ENCODE assay signal across 1 cellular context in the genomic region with DNA sequence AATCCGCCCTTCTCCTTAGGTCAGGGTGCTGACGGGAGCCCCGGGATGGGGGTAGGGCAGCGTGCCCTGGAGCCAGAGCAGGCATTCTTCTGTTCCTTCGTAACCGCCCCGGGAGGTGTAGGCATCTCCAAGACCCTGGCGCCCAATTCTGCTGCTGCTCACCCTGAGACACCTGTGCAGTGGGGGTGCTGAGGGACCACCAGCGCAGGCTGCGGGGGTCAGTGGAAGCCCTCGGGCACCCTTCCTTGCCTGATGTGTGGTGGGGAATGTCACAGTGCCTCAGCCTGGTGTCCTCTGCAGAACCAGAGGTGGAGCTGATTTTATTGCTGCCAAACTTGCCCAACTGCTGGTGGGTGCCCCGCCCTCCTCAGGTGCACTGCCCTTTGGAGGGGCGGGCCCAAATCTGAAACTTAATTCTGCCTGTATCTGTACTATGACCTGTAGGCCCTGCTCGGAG.
TF ChIP-seq lines count a peak whose summit lies in the region.

No MANE protein-coding gene starts in this region.

TF ChIP-seq in GM23338, 12 proteins besides CTCF, POLR2A, EP300 and RAD21 (continued from another document):
- TF ChIP-seq, protein P1, sequence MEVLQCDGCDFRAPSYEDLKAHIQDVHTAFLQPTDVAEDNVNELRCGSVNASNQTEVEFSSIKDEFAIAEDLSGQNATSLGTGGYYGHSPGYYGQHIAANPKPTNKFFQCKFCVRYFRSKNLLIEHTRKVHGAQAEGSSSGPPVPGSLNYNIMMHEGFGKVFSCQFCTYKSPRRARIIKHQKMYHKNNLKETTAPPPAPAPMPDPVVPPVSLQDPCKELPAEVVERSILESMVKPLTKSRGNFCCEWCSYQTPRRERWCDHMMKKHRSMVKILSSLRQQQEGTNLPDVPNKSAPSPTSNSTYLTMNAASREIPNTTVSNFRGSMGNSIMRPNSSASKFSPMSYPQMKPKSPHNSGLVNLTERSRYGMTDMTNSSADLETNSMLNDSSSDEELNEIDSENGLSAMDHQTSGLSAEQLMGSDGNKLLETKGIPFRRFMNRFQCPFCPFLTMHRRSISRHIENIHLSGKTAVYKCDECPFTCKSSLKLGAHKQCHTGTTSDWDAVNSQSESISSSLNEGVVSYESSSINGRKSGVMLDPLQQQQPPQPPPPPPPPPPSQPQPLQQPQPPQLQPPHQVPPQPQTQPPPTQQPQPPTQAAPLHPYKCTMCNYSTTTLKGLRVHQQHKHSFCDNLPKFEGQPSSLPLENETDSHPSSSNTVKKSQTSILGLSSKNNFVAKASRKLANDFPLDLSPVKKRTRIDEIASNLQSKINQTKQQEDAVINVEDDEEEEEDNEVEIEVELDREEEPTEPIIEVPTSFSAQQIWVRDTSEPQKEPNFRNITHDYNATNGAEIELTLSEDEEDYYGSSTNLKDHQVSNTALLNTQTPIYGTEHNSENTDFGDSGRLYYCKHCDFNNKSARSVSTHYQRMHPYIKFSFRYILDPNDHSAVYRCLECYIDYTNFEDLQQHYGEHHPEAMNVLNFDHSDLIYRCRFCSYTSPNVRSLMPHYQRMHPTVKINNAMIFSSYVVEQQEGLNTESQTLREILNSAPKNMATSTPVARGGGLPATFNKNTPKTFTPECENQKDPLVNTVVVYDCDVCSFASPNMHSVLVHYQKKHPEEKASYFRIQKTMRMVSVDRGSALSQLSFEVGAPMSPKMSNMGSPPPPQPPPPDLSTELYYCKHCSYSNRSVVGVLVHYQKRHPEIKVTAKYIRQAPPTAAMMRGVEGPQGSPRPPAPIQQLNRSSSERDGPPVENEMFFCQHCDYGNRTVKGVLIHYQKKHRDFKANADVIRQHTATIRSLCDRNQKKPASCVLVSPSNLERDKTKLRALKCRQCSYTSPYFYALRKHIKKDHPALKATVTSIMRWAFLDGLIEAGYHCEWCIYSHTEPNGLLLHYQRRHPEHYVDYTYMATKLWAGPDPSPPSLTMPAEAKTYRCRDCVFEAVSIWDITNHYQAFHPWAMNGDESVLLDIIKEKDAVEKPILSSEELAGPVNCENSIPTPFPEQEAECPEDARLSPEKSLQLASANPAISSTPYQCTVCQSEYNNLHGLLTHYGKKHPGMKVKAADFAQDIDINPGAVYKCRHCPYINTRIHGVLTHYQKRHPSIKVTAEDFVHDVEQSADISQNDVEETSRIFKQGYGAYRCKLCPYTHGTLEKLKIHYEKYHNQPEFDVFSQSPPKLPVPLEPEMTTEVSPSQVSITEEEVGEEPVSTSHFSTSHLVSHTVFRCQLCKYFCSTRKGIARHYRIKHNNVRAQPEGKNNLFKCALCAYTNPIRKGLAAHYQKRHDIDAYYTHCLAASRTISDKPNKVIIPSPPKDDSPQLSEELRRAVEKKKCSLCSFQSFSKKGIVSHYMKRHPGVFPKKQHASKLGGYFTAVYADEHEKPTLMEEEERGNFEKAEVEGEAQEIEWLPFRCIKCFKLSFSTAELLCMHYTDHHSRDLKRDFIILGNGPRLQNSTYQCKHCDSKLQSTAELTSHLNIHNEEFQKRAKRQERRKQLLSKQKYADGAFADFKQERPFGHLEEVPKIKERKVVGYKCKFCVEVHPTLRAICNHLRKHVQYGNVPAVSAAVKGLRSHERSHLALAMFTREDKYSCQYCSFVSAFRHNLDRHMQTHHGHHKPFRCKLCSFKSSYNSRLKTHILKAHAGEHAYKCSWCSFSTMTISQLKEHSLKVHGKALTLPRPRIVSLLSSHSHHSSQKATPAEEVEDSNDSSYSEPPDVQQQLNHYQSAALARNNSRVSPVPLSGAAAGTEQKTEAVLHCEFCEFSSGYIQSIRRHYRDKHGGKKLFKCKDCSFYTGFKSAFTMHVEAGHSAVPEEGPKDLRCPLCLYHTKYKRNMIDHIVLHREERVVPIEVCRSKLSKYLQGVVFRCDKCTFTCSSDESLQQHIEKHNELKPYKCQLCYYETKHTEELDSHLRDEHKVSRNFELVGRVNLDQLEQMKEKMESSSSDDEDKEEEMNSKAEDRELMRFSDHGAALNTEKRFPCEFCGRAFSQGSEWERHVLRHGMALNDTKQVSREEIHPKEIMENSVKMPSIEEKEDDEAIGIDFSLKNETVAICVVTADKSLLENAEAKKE (CRISPR knock-in tag; IDR thresholded peaks at IDR 0.05) = no peak
- TF ChIP-seq ZNF114 (CRISPR knock-in tag; IDR thresholded peaks at IDR 0.05) = no peak
- TF ChIP-seq NANOG (IDR thresholded peaks at IDR 0.05; ENCODE audit: borderline replicate concordance) = no peak
- TF ChIP-seq POLR2AphosphoS5 (IDR thresholded peaks at IDR 0.05; ENCODE audit: low read depth) = no peak
- no peak for TF ChIP-seq ETS1 (IDR thresholded peaks at IDR 0.05)
